ENCODE assay signal across 14 cellular contexts in genomic region chr11:102516179-102516578, GRCh38. TPM values are rescaled to one million over a fixed set of nuclear protein-coding genes. Genes with fewer than 3 reads are reported as not detected.
DNase-seq lines count a peak whose midpoint lies in the region; ATAC-seq, FAIRE-seq and TF ChIP-seq lines count a peak whose summit lies in the region.
"Had no signal": no experiment of that assay in that cellular context is flagged by ENCODE, and none has a peak within 500 bp of the region (broad histone marks: within the 10 kb centered on the region; RNA-seq: fewer than 3 reads in every experiment).

No MANE protein-coding gene starts in this region.

- intact Hi-C loops in esophagus squamous epithelium (cut with DNase I): no loop called here

- no peaks in the 10 kb centered on the region for H3K36me3 ChIP-seq in bronchial epithelial cell (ENCODE audit: control insufficient read depth, insufficient read depth, low read length)
- no peaks in the 10 kb centered on the region for H3K36me3 ChIP-seq in esophagus squamous epithelium
- H3K36me3 ChIP-seq: BLaER1 had no signal

- 31 to 69% methylated on average over 4 of the region's 4 CpGs for WGBS in esophagus squamous epithelium, 2 donors

- H3K4me3 ChIP-seq in bronchial epithelial cell (ENCODE audit: low read depth, low read length) (no peak overlapping the region), esophagus squamous epithelium (no peak overlapping the region)
- H3K4me3 ChIP-seq: BLaER1 had no signal

- H3K9me3 ChIP-seq in esophagus squamous epithelium: no peaks in the 10 kb centered on the region
- H3K9me3 ChIP-seq: BLaER1, Caco-2 had no signal

- FAIRE-seq in GM12892 (lab: Jason Lieb, UNC): peak; percentile 17
- FAIRE-seq in bronchial epithelial cell (lab: Jason Lieb, UNC): no peak

- TF ChIP-seq CTCF in bronchial epithelial cell (IDR thresholded peaks at IDR 0.05; ENCODE audit: insufficient read depth, low read length, severe bottlenecking) (no peak), foreskin keratinocyte (conservative IDR thresholded peaks at IDR 0.05) (no peak), esophagus squamous epithelium (IDR thresholded peaks at IDR 0.05) (no peak)

- DNase-seq in GM12892 (ENCODE audit: insufficient read length) (no peak), OCI-M1 (lab: John Stamatoyannopoulos, UW) (peak; percentile 39), bronchial epithelial cell (ENCODE audit: low read depth) (peak; percentile 95), foreskin keratinocyte (peak; percentile 77 to 87), esophagus squamous epithelium (lab: John Stamatoyannopoulos, UW) (no peak), NCI-H1105 (lab: John Stamatoyannopoulos, UW) (no peak)
- DNase-seq: 8988T; AML-193; Caco-2; CD8-positive, alpha-beta memory T cell; DND-41; GDM1 had no signal

- H3K27me3 ChIP-seq in bronchial epithelial cell (ENCODE audit: control insufficient read depth, insufficient read depth, low read length) (no peaks in the 10 kb centered on the region), foreskin keratinocyte (no peaks in the 10 kb centered on the region), esophagus squamous epithelium (no peaks in the 10 kb centered on the region)
- H3K27me3 ChIP-seq: BLaER1 had no signal

- ATAC-seq in foreskin keratinocyte (peak; percentile 70), GM19023 (IDR thresholded peaks at IDR 0.05; ENCODE audit: unreplicated experiment) (no peak)

- peaks cover 7% of the 10 kb centered on the region for H3K4me1 ChIP-seq in foreskin keratinocyte
- H3K4me1 ChIP-seq in esophagus squamous epithelium: peaks cover 0 to 9% (median 0%) of the 10 kb centered on the region in 3 donors
- H3K4me1 ChIP-seq: BLaER1, Caco-2 had no signal

- H3K27ac ChIP-seq in foreskin keratinocyte (no peak overlapping the region), esophagus squamous epithelium (no peak overlapping the region)
- H3K27ac ChIP-seq: BLaER1 had no signal

- TF ChIP-seq POLR2A in GM12892 (IDR thresholded peaks at IDR 0.05; ENCODE audit: low read depth, low read length) (no peak), esophagus squamous epithelium (IDR thresholded peaks at IDR 0.05) (no peak)

RNA-seq across cellular contexts. Expression of gene MMP7, which starts 14.4 kb away (rescaled TPM):
- polyA plus RNA-seq in GM12892 (2012; ENCODE audit: missing spikeins): 5.7 TPM
- not detected in 2 replicates for total RNA-seq in bronchial epithelial cell
- total RNA-seq in foreskin keratinocyte: 0.11 TPM in 1 of 2 replicates, not detected in the other
- 0.07 TPM in 1 of 2 replicates, not detected in the other for polyA plus RNA-seq in foreskin keratinocyte
- total RNA-seq in esophagus squamous epithelium: 10 to 100 TPM in 1 of 4 donors, not detected in 3; 35.8 TPM
- total RNA-seq: Caco-2; CD8-positive, alpha-beta memory T cell had no signal
- polyA plus RNA-seq: CD8-positive, alpha-beta memory T cell had no signal

Comparison
In these comparisons a context has a peak if more than half of its experiments do, and no peak if none do; other contexts are left out.
1. DNase-seq: peak in OCI-M1 (single experiment), bronchial epithelial cell (single experiment) and foreskin keratinocyte (2 of 2); none in GM12892 (single experiment), esophagus squamous epithelium (single experiment) and NCI-H1105 (single experiment).